In the genomic region with DNA sequence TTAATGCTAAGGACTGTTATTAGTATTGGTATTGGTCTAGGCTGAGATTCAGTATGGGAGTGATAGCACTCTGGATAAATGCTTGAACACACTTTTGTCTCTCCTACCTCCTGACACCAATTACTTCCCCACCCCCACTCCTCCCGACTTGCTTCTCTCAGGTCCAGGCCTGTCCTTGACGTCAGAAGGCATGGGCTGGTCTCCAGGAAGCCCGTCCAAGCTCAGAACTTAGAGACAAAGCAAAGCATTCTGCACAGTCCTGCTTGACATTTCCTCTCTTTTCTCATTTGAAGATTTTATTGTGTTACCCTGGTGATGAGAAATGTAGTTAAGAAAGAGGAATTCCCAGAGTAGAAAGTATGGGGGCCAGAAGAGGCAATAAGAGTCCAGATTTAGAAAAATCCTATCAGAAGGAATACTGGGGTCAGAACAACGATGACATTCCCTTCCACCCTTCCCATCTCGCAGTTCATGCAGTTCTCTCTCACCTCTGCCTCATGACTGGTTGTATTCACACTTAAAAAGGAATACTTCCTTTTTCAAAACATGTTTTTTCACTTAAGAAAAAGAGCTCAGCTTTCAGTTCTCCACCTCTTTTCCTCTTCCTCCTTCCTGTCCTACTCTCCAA, we compare ENCODE assay signal across 10 cellular contexts. TPM values are rescaled to one million over a fixed set of nuclear protein-coding genes. Genes with fewer than 3 reads are reported as not detected.
DNase-seq lines count a peak whose midpoint lies in the region; ATAC-seq and TF ChIP-seq lines count a peak whose summit lies in the region.
"Had no signal": no experiment of that assay in that cellular context is flagged by ENCODE, and none has a peak within 500 bp of the region (broad histone marks: within the 10 kb centered on the region; RNA-seq: fewer than 3 reads in every experiment).

No MANE protein-coding gene starts in this region.

- DNase-seq in GM23248 (peak; percentile 6), MCF 10A (ENCODE audit: unreplicated experiment) (peak; percentile 86), right cardiac atrium (peak; percentile 89 to 94 (median 90)), posterior vena cava (ENCODE audit: low spot score) (peak; percentile 90), erythroblast (lab: John Stamatoyannopoulos, UW) (no peak), H7 (no peak)
- DNase-seq in activated T-cell treated with anti-CD3 and anti-CD28 coated beads, Interleukin-2, amount 50 U/mL, for 48 hours = no peak
- DNase-seq: activated T-cell treated with anti-CD3 and anti-CD28 coated beads, Interleukin-2, amount 50 U/mL, for 72 hours; NCI-H1092 had no signal

- H3F3A ChIP-seq in GM23248 (ENCODE audit: insufficient read depth) = no peaks in the 10 kb centered on the region

- H3K4me3 ChIP-seq in GM23248 (no peak overlapping the region), right cardiac atrium (ENCODE audit: low read length) (no peak overlapping the region), H7 (ENCODE audit: insufficient read depth, low read depth, low read length) (no peak overlapping the region)

- H3K4me1 ChIP-seq in GM23248 (ENCODE audit: insufficient read depth) = no peaks in the 10 kb centered on the region
- H3K4me1 ChIP-seq in right cardiac atrium (ENCODE audit: control insufficient read depth, insufficient read depth, low read length) = no peaks in the 10 kb centered on the region

- WGBS in GM23248 (ENCODE audit: low coverage in 1 of 2, low lambda C conversion rate in 2 of 2, missing lambda C conversion rate in 2 of 2), 2 experiments = 6 to 9% methylated on average over 5 of the region's 5 CpGs
- 19% methylated on average over 5 of the region's 5 CpGs for WGBS in right cardiac atrium

- no peak overlapping the region for H3K27ac ChIP-seq in GM23248
- no peak overlapping the region for H3K27ac ChIP-seq in right cardiac atrium (ENCODE audit: low read length)

- H3K4me2 ChIP-seq in GM23248 (ENCODE audit: unreplicated experiment) = no peak overlapping the region

- POLR2A ChIA-PET in MCF 10A (lab: Yijun Ruan, JAX) = interaction anchor here (0.5 to 2.2 kb wide), 8 partner anchors 13 to 143 kb away, joined by 3 to 9 read pairs (median 4); a partner anchor contains a TSS

- H3K27ac Mint-ChIP-seq in MCF 10A (ENCODE audit: low read depth, unreplicated experiment) = peak overlapping the region; percentile 72

- H3K4me1 Mint-ChIP-seq in MCF 10A (ENCODE audit: insufficient read depth, unreplicated experiment) = peaks cover 7% of the 10 kb centered on the region

- H3K9me3 Mint-ChIP-seq in MCF 10A (ENCODE audit: unreplicated experiment) = no peaks in the 10 kb centered on the region

- H3K36me3 Mint-ChIP-seq in MCF 10A (ENCODE audit: insufficient read depth, unreplicated experiment) = no peaks in the 10 kb centered on the region

- H3K9me3 ChIP-seq in GM23248 (ENCODE audit: low read depth) (no peaks in the 10 kb centered on the region), right cardiac atrium (ENCODE audit: control insufficient read depth, low read length) (no peaks in the 10 kb centered on the region)

- no peaks in the 10 kb centered on the region for H3K9me2 ChIP-seq in GM23248 (ENCODE audit: insufficient read depth)

- no peak overlapping the region for H3K9ac ChIP-seq in GM23248

- peak overlapping the region; percentile 46; the same call in 1 of the 2 replicates for H2AFZ ChIP-seq in GM23248

- no peaks in the 10 kb centered on the region for H3K36me3 ChIP-seq in GM23248 (ENCODE audit: low read depth)
- H3K36me3 ChIP-seq in H7 (replicated peaks; ENCODE audit: control insufficient read depth, insufficient read depth, low read length) = no peaks in the 10 kb centered on the region

- in situ Hi-C loops in GM23248 (cut with MboI) = no loop called here

- ATAC-seq in right cardiac atrium (peak; percentile 97 to 98), HG03469 (IDR thresholded peaks at IDR 0.05; ENCODE audit: unreplicated experiment) (no peak)

- H3K27me3 Mint-ChIP-seq in MCF 10A (ENCODE audit: insufficient read depth, unreplicated experiment) = no peaks in the 10 kb centered on the region

- no peak overlapping the region for H3K4me3 Mint-ChIP-seq in MCF 10A (ENCODE audit: unreplicated experiment)
- H3K4me3 Mint-ChIP-seq: activated T-cell treated with anti-CD3 and anti-CD28 coated beads, Interleukin-2, amount 50 U/mL, for 72 hours had no signal

- intact Hi-C loops in MCF 10A (cut with micrococcal nuclease) = no loop called here
- intact Hi-C loops in right cardiac atrium (cut with DNase I) = no loop called here
- intact Hi-C loops in posterior vena cava (cut with DNase I) = no loop called here

- BruUV-seq in MCF 10A (replicated peaks; lab: Mats Ljungman, UMichigan) = no TSS peak

- CTCF ChIA-PET in MCF 10A (lab: Yijun Ruan, JAX) = interaction anchor here (0.6 to 1.4 kb wide), 3 partner anchors 9 to 460 kb away, joined by 3 to 5 read pairs (median 3); no protein-coding TSS in a partner anchor

- H3K27me3 ChIP-seq in GM23248 (replicated peaks; ENCODE audit: insufficient read depth) (no peaks in the 10 kb centered on the region), right cardiac atrium (ENCODE audit: control insufficient read depth, insufficient read depth) (no peaks in the 10 kb centered on the region), H7 (ENCODE audit: control insufficient read depth, insufficient read depth, low read length) (no peaks in the 10 kb centered on the region)

- no peaks in the 10 kb centered on the region for H4K20me1 ChIP-seq in GM23248 (ENCODE audit: insufficient read depth)

- no peak for TF ChIP-seq CTCF in MCF 10A (IDR thresholded peaks at IDR 0.05; ENCODE audit: unreplicated experiment)

- H3K79me2 ChIP-seq in GM23248 (ENCODE audit: insufficient read depth) = no peaks in the 10 kb centered on the region

- no peak for TF ChIP-seq POLR2A in erythroblast (IDR thresholded peaks at IDR 0.05; ENCODE audit: low read length)

RNA-seq across cellular contexts. Expression of a gene that starts 18.3 kb away (rescaled TPM):
- not detected in 2 replicates for total RNA-seq in GM23248 (2014; rRNA removed; shearing (Covaris generic))
- polyA plus RNA-seq in GM23248 (2016; fragmentation: Nextera tagmentation; extraction: Ambion mirVana) (0.25 TPM in 1 of 2 replicates, not detected in the other), right cardiac atrium (2.9 TPM)
- total RNA-seq in MCF 10A (2022) (1.3 and 2.2 TPM in 2 replicates), right cardiac atrium (1 to 10 TPM; 1.8 to 4.3 (median 3.1) TPM), posterior vena cava (1 to 10 TPM; 4.5 to 5.9 TPM)
- 6.8 and 13.2 TPM in 2 replicates for total RNA-seq in H7 (2014; rRNA removed; shearing (Covaris generic))

Comparison
In these comparisons a context has a peak if more than half of its experiments do, and no peak if none do; other contexts are left out.
1. DNase-seq: peak in GM23248 (single experiment), MCF 10A (single experiment), right cardiac atrium (3 of 3) and posterior vena cava (single experiment); none in erythroblast (0 of 2), activated T-cell treated with anti-CD3 and anti-CD28 coated beads, Interleukin-2, amount 50 U/mL, for 48 hours (0 of 2) and H7 (single experiment).